Comparison of ENCODE assay signal across 11 cellular contexts in the genomic region with DNA sequence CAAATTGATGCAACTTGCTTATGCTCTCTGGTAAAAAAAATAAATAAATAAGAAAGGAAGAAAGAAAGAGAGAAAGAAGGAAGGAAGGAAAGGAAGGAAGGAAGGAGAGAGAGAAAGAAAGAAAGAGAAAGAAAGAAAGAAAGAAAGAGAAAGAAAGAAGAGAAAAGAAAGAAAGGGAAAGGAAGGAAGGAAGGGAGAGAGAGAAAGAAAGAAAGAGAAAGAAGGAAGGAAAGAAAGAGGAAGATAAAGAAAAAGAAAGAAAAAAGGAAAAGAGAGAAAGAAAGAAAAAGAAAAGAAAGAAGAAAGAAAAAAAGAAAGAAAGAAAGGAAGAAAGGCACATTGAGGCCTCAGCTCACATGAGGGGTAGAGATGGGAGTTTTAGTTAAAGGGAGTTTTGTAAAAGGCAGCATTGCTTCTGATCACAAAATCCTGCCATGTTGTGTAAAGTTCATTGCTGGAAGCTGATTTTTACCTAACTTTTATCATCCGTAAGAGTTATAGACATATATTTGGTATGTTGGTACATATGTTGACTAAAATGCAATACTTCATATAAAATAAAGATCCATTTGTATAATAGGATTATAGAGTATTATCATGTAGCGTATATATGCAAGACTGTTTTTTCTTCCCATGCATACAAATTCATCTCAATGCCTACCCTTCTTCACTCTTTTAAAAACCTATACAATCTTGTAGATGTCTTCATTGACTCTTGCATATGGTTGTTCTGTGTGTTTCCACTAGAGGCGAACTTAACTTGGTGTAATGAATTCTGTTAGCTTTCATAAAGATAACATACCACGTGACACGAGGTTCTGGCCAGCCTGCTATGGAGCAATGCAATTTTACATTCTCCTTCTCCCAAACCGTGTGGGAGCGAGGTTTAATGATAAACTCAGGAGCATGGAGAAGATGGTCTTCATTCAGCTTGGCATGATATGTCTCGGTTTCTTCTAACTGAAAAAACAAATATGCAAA. TPM values are rescaled to one million over a fixed set of nuclear protein-coding genes. Genes with fewer than 3 reads are reported as not detected.
DNase-seq lines count a peak whose midpoint lies in the region; ATAC-seq lines count a peak whose summit lies in the region.
"Had no signal": no experiment of that assay in that cellular context is flagged by ENCODE, and none has a peak within 500 bp of the region (broad histone marks: within the 10 kb centered on the region; RNA-seq: fewer than 3 reads in every experiment).

No MANE protein-coding gene starts in this region.

- H2BK5ac ChIP-seq in mesendoderm (ENCODE audit: low read length), result no peak overlapping the region

- no peak overlapping the region for H2AK5ac ChIP-seq in mesendoderm (ENCODE audit: low read length)

- H2BK15ac ChIP-seq in mesendoderm (replicated peaks; ENCODE audit: low read depth), result no peak overlapping the region

- in situ Hi-C loops in KBM-7 (cut with MboI; ENCODE audit: low pct_unique_long_range_greater_than_20kb, low sequenced_read_pairs), result no loop called here

- peak; percentile 32 for DNase-seq in DMS 273 (lab: John Stamatoyannopoulos, UW; ENCODE audit: unreplicated experiment)
- no peak for DNase-seq in DMS 273 treated with DMSO at 0.1 percent for 48 hours (lab: John Stamatoyannopoulos, UW)
- peak; percentile 26 for DNase-seq in KBM-7
- peak; percentile 11 for DNase-seq in mesendoderm
- DNase-seq in DMS79 (lab: John Stamatoyannopoulos, UW), result no peak
- DNase-seq in stimulated activated CD4-positive, alpha-beta T cell treated with anti-CD3 and anti-CD28 coated beads, Interleukin-4, amount 100 ng/mL, for 24 hours, result no peak
- DNase-seq: EL, islet precursor cell, tibial artery had no signal

- H4K8ac ChIP-seq in mesendoderm (ENCODE audit: low read depth, low read length), result no peak overlapping the region

- no peaks in the 10 kb centered on the region for H3K27me3 Mint-ChIP-seq in activated T-helper 17 cell treated with anti-CD3 and anti-CD28 coated beads, Interleukin-2, amount 50 U/mL, for 72 hours

- no peak for ATAC-seq in activated T-helper 17 cell treated with anti-CD3 and anti-CD28 coated beads, Interleukin-2, amount 50 U/mL, for 72 hours (replicated peaks)
- no peak for ATAC-seq in GM18861 (IDR thresholded peaks at IDR 0.05; ENCODE audit: unreplicated experiment)

- no peaks in the 10 kb centered on the region for H3K79me2 ChIP-seq in mesendoderm (ENCODE audit: control insufficient read depth, insufficient read depth, low read length)

- H3K27ac ChIP-seq in mesendoderm (ENCODE audit: low read depth, low read length), result no peak overlapping the region
- H3K27ac ChIP-seq: tibial artery had no signal

- no peak overlapping the region for H4K5ac ChIP-seq in mesendoderm (ENCODE audit: low read length)

- no peak overlapping the region for H3K56ac ChIP-seq in mesendoderm (ENCODE audit: low read length)

- H3K27me3 ChIP-seq in mesendoderm (ENCODE audit: insufficient read depth, low read length, poor library complexity), result no peaks in the 10 kb centered on the region
- H3K27me3 ChIP-seq: tibial artery had no signal

- H3K36me3 Mint-ChIP-seq in activated T-helper 17 cell treated with anti-CD3 and anti-CD28 coated beads, Interleukin-2, amount 50 U/mL, for 72 hours (ENCODE audit: low read depth), result no peaks in the 10 kb centered on the region

- no peak overlapping the region for H3K4me2 ChIP-seq in mesendoderm (ENCODE audit: low read length)

- no peak overlapping the region for H3K4me3 Mint-ChIP-seq in activated T-helper 17 cell treated with anti-CD3 and anti-CD28 coated beads, Interleukin-2, amount 50 U/mL, for 72 hours

- no peak overlapping the region for H2BK120ac ChIP-seq in mesendoderm (ENCODE audit: low read depth, low read length)

- H3K9ac ChIP-seq in mesendoderm (ENCODE audit: low read length), result no peak overlapping the region

- peak overlapping the region; percentile 46 for H3K27ac Mint-ChIP-seq in activated T-helper 17 cell treated with anti-CD3 and anti-CD28 coated beads, Interleukin-2, amount 50 U/mL, for 72 hours

- H3K4me1 ChIP-seq in mesendoderm (ENCODE audit: control insufficient read depth, low read depth, low read length), result no peaks in the 10 kb centered on the region

- no peaks in the 10 kb centered on the region for H3K79me1 ChIP-seq in mesendoderm (ENCODE audit: low read length)

- H3K4me1 Mint-ChIP-seq in activated T-helper 17 cell treated with anti-CD3 and anti-CD28 coated beads, Interleukin-2, amount 50 U/mL, for 72 hours, result no peaks in the 10 kb centered on the region

- WGBS in mesendoderm (ENCODE audit: extremely low coverage, insufficient coverage, low lambda C conversion rate), result no CpG with 5 or more reads among the region's 8 CpGs

- H3K23ac ChIP-seq in mesendoderm (ENCODE audit: low read length), result no peak overlapping the region

- no peak overlapping the region for H3K4ac ChIP-seq in mesendoderm (ENCODE audit: low read depth, low read length)

- no peaks in the 10 kb centered on the region for H3K36me3 ChIP-seq in mesendoderm (ENCODE audit: control insufficient read depth, insufficient read depth, low read length)

- no peak overlapping the region for H3K18ac ChIP-seq in mesendoderm (ENCODE audit: low read length)

- H3K9me3 Mint-ChIP-seq in activated T-helper 17 cell treated with anti-CD3 and anti-CD28 coated beads, Interleukin-2, amount 50 U/mL, for 72 hours, result no peaks in the 10 kb centered on the region

- no peak overlapping the region for H3K4me3 ChIP-seq in mesendoderm (ENCODE audit: low read length)
- H3K4me3 ChIP-seq: tibial artery had no signal

RNA-seq across cellular contexts. Expression of a gene that starts 32.8 kb away (rescaled TPM):
- total RNA-seq in activated T-helper 17 cell treated with anti-CD3 and anti-CD28 coated beads, Interleukin-2, amount 50 U/mL, for 72 hours, result 1 to 10 TPM in 1 of 2 donors, under 1 TPM in 1; 0.52 to 2.0 TPM
- 0.29 TPM for polyA plus RNA-seq in mesendoderm (2013, experiment 1 of 2)
- 0.20 TPM for polyA plus RNA-seq in mesendoderm (2013, experiment 2 of 2)

Comparison
In these comparisons a context has a peak if more than half of its experiments do, and no peak if none do; other contexts are left out.
1. DNase-seq: peak in DMS 273 (single experiment), KBM-7 (single experiment) and mesendoderm (single experiment); none in DMS 273 treated with DMSO at 0.1 percent for 48 hours (single experiment), DMS79 (single experiment) and stimulated activated CD4-positive, alpha-beta T cell treated with anti-CD3 and anti-CD28 coated beads, Interleukin-4, amount 100 ng/mL, for 24 hours (single experiment).